Comparison of ENCODE assay signal across 8 cellular contexts in the genomic region with DNA sequence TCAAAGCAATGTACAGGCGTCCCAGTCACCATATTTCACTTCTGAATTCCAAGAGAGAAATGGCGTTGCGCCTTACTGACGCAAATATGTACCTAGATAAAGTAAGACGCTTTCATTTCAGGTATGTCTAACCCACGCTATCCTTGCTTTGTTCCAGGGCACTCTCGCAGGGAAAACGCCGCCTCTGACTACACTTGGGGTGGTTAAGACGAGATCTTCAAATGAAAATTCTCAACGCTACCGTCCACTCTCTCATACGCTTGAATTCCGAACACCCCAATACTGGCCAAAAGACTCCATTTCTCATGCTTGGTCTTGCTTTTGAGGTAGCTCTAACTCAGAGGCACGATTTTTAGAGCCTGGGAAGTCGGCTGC. TPM values are rescaled to one million over a fixed set of nuclear protein-coding genes. Genes with fewer than 3 reads are reported as not detected.
DNase-seq lines count a peak whose midpoint lies in the region; ATAC-seq and TF ChIP-seq lines count a peak whose summit lies in the region.

No MANE protein-coding gene starts in this region.

- peak overlapping the region; percentile 98 for H3K27ac Mint-ChIP-seq in activated CD8-positive, alpha-beta T cell treated with anti-CD3 and anti-CD28 coated beads for 36 hours

- no peaks in the 10 kb centered on the region for H3K27me3 Mint-ChIP-seq in activated CD8-positive, alpha-beta T cell treated with anti-CD3 and anti-CD28 coated beads for 36 hours

- peaks cover 30% of the 10 kb centered on the region for H3K36me3 ChIP-seq in left ventricle myocardium inferior
- peaks cover 0 to 20% of the 10 kb centered on the region in 2 donors for H3K36me3 ChIP-seq in gastrocnemius medialis

- POLR2A ChIA-PET in activated CD8-positive, alpha-beta T cell treated with anti-CD3 and anti-CD28 coated beads for 36 hours (lab: Charles Lee) = interaction anchor here (0.6 to 2.1 kb wide), 14 partner anchors 10 to 648 kb away, joined by 3 to 11 read pairs (median 3); partner anchors contain the start of genes COL9A2, RLF and ZFP69B

- DNase-seq in activated gamma-delta T cell treated with Interleukin-2 at 50 U/mL for 16 hours (peak; percentile 6), activated gamma-delta T cell (lab: John Stamatoyannopoulos, UW) (no peak), left ventricle myocardium inferior (no peak), gastrocnemius medialis (no peak), AML-193 (lab: John Stamatoyannopoulos, UW) (no peak)
- DNase-seq in activated CD8-positive, alpha-beta T cell treated with anti-CD3 and anti-CD28 coated beads for 36 hours = no peak

- in situ Hi-C loops in gastrocnemius medialis (cut with MboI; ENCODE audit: low sequenced_read_pairs in 4 of 4) = loop anchor here in 3 of 4 donors (5.0 to 10.0 kb wide), 3 partner anchors 92 to 102 kb away; partner anchors contain the start of gene RLF (in 2 of the 3)

- TF ChIP-seq CTCF in activated CD8-positive, alpha-beta T cell treated with anti-CD3 and anti-CD28 coated beads for 36 hours (IDR thresholded peaks at IDR 0.05) = no peak
- no peak for TF ChIP-seq CTCF in left ventricle myocardium inferior (IDR thresholded peaks at IDR 0.05; ENCODE audit: borderline replicate concordance)
- no peak for TF ChIP-seq CTCF in gastrocnemius medialis (IDR thresholded peaks at IDR 0.05 in 4 of 5, conservative IDR thresholded peaks at IDR 0.05 in 1 of 5)

- intact Hi-C loops in activated CD8-positive, alpha-beta T cell treated with anti-CD3 and anti-CD28 coated beads for 36 hours (cut with micrococcal nuclease) = loop anchor here (10.0 kb wide), 1 partner anchor 92 kb away; the partner anchor contains the start of gene RLF
- intact Hi-C loops in left ventricle myocardium inferior (cut with micrococcal nuclease) (no loop called here), gastrocnemius medialis (cut with DNase I; ENCODE audit: low total_unique reads) (loop anchor here (2.0 to 5.0 kb wide), 4 partner anchors 96 to 215 kb away; partner anchors contain the start of genes CAP1, RLF and SMAP2)

- H3K9me3 ChIP-seq in left ventricle myocardium inferior (replicated peaks) (no peaks in the 10 kb centered on the region), gastrocnemius medialis (no peaks in the 10 kb centered on the region)

- peaks cover 30% of the 10 kb centered on the region for H3K36me3 Mint-ChIP-seq in activated CD8-positive, alpha-beta T cell treated with anti-CD3 and anti-CD28 coated beads for 36 hours (ENCODE audit: low read depth)

- ATAC-seq in HG03342 (IDR thresholded peaks at IDR 0.05; ENCODE audit: unreplicated experiment) (peak; percentile 5), gastrocnemius medialis (peak; percentile 7 to 18), GM21367 (IDR thresholded peaks at IDR 0.05; ENCODE audit: unreplicated experiment) (no peak)
- ATAC-seq in activated CD8-positive, alpha-beta T cell treated with anti-CD3 and anti-CD28 coated beads for 36 hours = no peak

- peak overlapping the region; percentile 94 for H3K4me3 Mint-ChIP-seq in activated CD8-positive, alpha-beta T cell treated with anti-CD3 and anti-CD28 coated beads for 36 hours

- H3K4me1 Mint-ChIP-seq in activated CD8-positive, alpha-beta T cell treated with anti-CD3 and anti-CD28 coated beads for 36 hours (ENCODE audit: low read depth) = peaks cover 44% of the 10 kb centered on the region

- H3K4me1 ChIP-seq in left ventricle myocardium inferior (peaks cover 73% of the 10 kb centered on the region), gastrocnemius medialis (peaks cover 29 to 41% of the 10 kb centered on the region in 2 donors)

- H3K27me3 ChIP-seq in left ventricle myocardium inferior (ENCODE audit: low read depth) (no peaks in the 10 kb centered on the region), gastrocnemius medialis (no peaks in the 10 kb centered on the region)

- H3K27ac ChIP-seq in left ventricle myocardium inferior (replicated peaks) (peak overlapping the region; percentile 96), gastrocnemius medialis (peak overlapping the region; percentile 83 to 98 (median 88))

- H3K4me3 ChIP-seq in left ventricle myocardium inferior (peak overlapping the region; percentile 78), gastrocnemius medialis (peak overlapping the region; percentile 90 to 100 (median 93))

- TF ChIP-seq POLR2A in gastrocnemius medialis (IDR thresholded peaks at IDR 0.05) = no peak

- CTCF ChIA-PET in activated CD8-positive, alpha-beta T cell treated with anti-CD3 and anti-CD28 coated beads for 36 hours (lab: Charles Lee) = interaction anchor here (1.2 to 2.5 kb wide), 6 partner anchors 11 to 113 kb away, joined by 3 to 11 read pairs (median 7); no protein-coding TSS in a partner anchor

- no peaks in the 10 kb centered on the region for H3K9me3 Mint-ChIP-seq in activated CD8-positive, alpha-beta T cell treated with anti-CD3 and anti-CD28 coated beads for 36 hours

RNA-seq across cellular contexts. Expression of gene ZMPSTE24, which starts 0.7 kb away (rescaled TPM):
- total RNA-seq in activated CD8-positive, alpha-beta T cell treated with anti-CD3 and anti-CD28 coated beads for 36 hours = 10 to 100 TPM; 20.1 to 21.2 TPM
- total RNA-seq in left ventricle myocardium inferior (33.8 TPM), gastrocnemius medialis (10 to 100 TPM; 19.9 to 31.9 (median 24.0) TPM)

RNA-seq across cellular contexts. Expression of gene TMCO2, which starts 9.6 kb away (rescaled TPM):
- total RNA-seq in activated CD8-positive, alpha-beta T cell treated with anti-CD3 and anti-CD28 coated beads for 36 hours = not detected
- total RNA-seq in left ventricle myocardium inferior (not detected), gastrocnemius medialis (not detected)

RNA-seq across cellular contexts. Expression of gene COL9A2, which starts 59.8 kb away (rescaled TPM):
- 1 to 10 TPM; 4.3 to 5.4 TPM for total RNA-seq in activated CD8-positive, alpha-beta T cell treated with anti-CD3 and anti-CD28 coated beads for 36 hours
- 0.27 TPM for total RNA-seq in left ventricle myocardium inferior
- 1 to 10 TPM in 1 of 4 donors, under 1 TPM in 1, not detected in 2; 0.07 to 8.9 TPM for total RNA-seq in gastrocnemius medialis

Comparison
In these comparisons a context has a peak if more than half of its experiments do, and no peak if none do; other contexts are left out.
1. ATAC-seq: peak in HG03342 (single experiment) and gastrocnemius medialis (2 of 2); none in activated CD8-positive, alpha-beta T cell treated with anti-CD3 and anti-CD28 coated beads for 36 hours (single experiment) and GM21367 (single experiment).